ENCODE assay signal across 26 cellular contexts in the genomic region with DNA sequence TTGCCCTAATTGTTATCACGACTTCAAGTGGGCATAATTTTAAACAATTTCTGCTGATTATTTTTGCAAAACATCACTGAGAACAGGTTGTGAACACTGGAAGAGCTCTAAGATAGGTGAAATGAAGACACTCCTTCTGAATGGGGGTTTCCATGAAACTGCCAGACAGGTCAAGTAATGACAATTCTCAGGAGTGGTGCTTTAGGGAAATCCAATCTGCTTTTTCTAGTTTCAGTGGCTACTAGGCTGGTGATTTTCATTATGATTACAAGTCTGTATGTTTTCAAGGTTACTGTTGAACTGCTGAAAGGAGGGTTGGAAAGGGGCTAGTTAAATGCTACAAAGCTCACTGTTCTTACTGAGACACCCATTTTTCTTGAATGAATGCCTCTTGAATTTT.
DNase-seq lines count a peak whose midpoint lies in the region; ATAC-seq and TF ChIP-seq lines count a peak whose summit lies in the region.
"Had no signal": no experiment of that assay in that cellular context is flagged by ENCODE, and none has a peak within 500 bp of the region (broad histone marks: within the 10 kb centered on the region; RNA-seq: fewer than 3 reads in every experiment).

No MANE protein-coding gene starts in this region.

- ATAC-seq in GM19463 (IDR thresholded peaks at IDR 0.05; ENCODE audit: unreplicated experiment) (peak; percentile 59), GM18861 (IDR thresholded peaks at IDR 0.05; ENCODE audit: unreplicated experiment) (no peak), HG02970 (IDR thresholded peaks at IDR 0.05; ENCODE audit: low FRiP score, unreplicated experiment) (no peak), GM18498 (IDR thresholded peaks at IDR 0.05; ENCODE audit: unreplicated experiment) (no peak)
- ATAC-seq: PC-3 had no signal

- H3K27ac ChIP-seq in KMS-11, result peak overlapping the region; percentile 50
- H3K27ac ChIP-seq in OCI-LY1 (ENCODE audit: low read depth, low read length, poor library complexity, severe bottlenecking), result peak overlapping the region; percentile 58
- H3K27ac ChIP-seq in caudate nucleus (ENCODE audit: low read depth, low read length), result no peak overlapping the region
- H3K27ac ChIP-seq: BLaER1 had no signal

- H3K9ac ChIP-seq in KMS-11 (no peak overlapping the region), OCI-LY1 (ENCODE audit: low read length) (no peak overlapping the region)
- H3K9ac ChIP-seq: BLaER1 had no signal

- H3K9me2 ChIP-seq in OCI-LY1 (ENCODE audit: low read depth, low read length), result no peaks in the 10 kb centered on the region

- no peaks in the 10 kb centered on the region for H3F3A ChIP-seq in OCI-LY1 (ENCODE audit: insufficient read depth, low read length)

- TF ChIP-seq CTCF in KMS-11 (conservative IDR thresholded peaks at IDR 0.05; ENCODE audit: low read depth, low read length) (no peak), OCI-LY1 (IDR thresholded peaks at IDR 0.05; ENCODE audit: low read length) (no peak)

- H3K79me2 ChIP-seq in KMS-11 (ENCODE audit: insufficient read depth, low read depth) (no peaks in the 10 kb centered on the region), OCI-LY1 (ENCODE audit: insufficient read depth, low read length) (no peaks in the 10 kb centered on the region)

- DNase-seq in caudate nucleus (lab: John Stamatoyannopoulos, UW), result no peak
- DNase-seq: ACHN; Caco-2; CD4-positive, alpha-beta memory T cell; DMS 273 treated with DMSO at 0.1 percent for 48 hours; DMS79 treated with DMSO at 0.1 percent for 48 hours; H9; HFFc6; NCI-H1092 treated with DMSO at 0.1 percent for 48 hours; NCI-H1436 treated with DMSO at 0.1 percent for 48 hours; NCI-H1930; NCI-H2171; NCI-H446; NCI-H526; PC-3; RPMI8226; SHP77; SW 1271; T-helper 2 cell had no signal

- no peak overlapping the region for H2AFZ ChIP-seq in KMS-11 (ENCODE audit: low read depth)
- H2AFZ ChIP-seq in OCI-LY1 (ENCODE audit: low read length), result peak overlapping the region; percentile 96

- H3K9me3 ChIP-seq in OCI-LY1 (ENCODE audit: low read length), result peaks cover 5% of the 10 kb centered on the region
- H3K9me3 ChIP-seq: BLaER1, Caco-2 had no signal

- H3K4me2 ChIP-seq in KMS-11 (peak overlapping the region; percentile 26), OCI-LY1 (ENCODE audit: low read length) (peak overlapping the region; percentile 19; the same call in 1 of the 2 replicates)
- H3K4me2 ChIP-seq: BLaER1 had no signal

- H3K4me1 ChIP-seq in KMS-11 (ENCODE audit: low read depth, poor library complexity, severe bottlenecking) (peaks cover 38% of the 10 kb centered on the region), OCI-LY1 (ENCODE audit: insufficient read depth, low read length, severe bottlenecking) (peaks cover 12% of the 10 kb centered on the region)
- H3K4me1 ChIP-seq: BLaER1, Caco-2 had no signal

- no peaks in the 10 kb centered on the region for H4K20me1 ChIP-seq in KMS-11 (ENCODE audit: insufficient read depth)
- no peaks in the 10 kb centered on the region for H4K20me1 ChIP-seq in OCI-LY1 (ENCODE audit: insufficient read depth, low read length)
- H4K20me1 ChIP-seq: BLaER1 had no signal

- H3K36me3 ChIP-seq in KMS-11 (ENCODE audit: insufficient read depth) (no peaks in the 10 kb centered on the region), OCI-LY1 (ENCODE audit: insufficient read depth, low read length) (no peaks in the 10 kb centered on the region)
- H3K36me3 ChIP-seq: BLaER1 had no signal

- H3K4me3 ChIP-seq in KMS-11 (IDR thresholded peaks at IDR 0.05; ENCODE audit: insufficient read depth, low read depth, low read length), result no peak overlapping the region
- no peak overlapping the region for H3K4me3 ChIP-seq in OCI-LY1 (ENCODE audit: low read depth, low read length, poor library complexity, severe bottlenecking)
- H3K4me3 ChIP-seq: BLaER1 had no signal

- H3K27me3 ChIP-seq in KMS-11 (ENCODE audit: insufficient read depth, low read depth) (no peaks in the 10 kb centered on the region), OCI-LY1 (ENCODE audit: insufficient read depth, low read length) (no peaks in the 10 kb centered on the region)
- H3K27me3 ChIP-seq: BLaER1 had no signal
